Comparison of ENCODE assay signal across 1 cellular context in the genomic region with DNA sequence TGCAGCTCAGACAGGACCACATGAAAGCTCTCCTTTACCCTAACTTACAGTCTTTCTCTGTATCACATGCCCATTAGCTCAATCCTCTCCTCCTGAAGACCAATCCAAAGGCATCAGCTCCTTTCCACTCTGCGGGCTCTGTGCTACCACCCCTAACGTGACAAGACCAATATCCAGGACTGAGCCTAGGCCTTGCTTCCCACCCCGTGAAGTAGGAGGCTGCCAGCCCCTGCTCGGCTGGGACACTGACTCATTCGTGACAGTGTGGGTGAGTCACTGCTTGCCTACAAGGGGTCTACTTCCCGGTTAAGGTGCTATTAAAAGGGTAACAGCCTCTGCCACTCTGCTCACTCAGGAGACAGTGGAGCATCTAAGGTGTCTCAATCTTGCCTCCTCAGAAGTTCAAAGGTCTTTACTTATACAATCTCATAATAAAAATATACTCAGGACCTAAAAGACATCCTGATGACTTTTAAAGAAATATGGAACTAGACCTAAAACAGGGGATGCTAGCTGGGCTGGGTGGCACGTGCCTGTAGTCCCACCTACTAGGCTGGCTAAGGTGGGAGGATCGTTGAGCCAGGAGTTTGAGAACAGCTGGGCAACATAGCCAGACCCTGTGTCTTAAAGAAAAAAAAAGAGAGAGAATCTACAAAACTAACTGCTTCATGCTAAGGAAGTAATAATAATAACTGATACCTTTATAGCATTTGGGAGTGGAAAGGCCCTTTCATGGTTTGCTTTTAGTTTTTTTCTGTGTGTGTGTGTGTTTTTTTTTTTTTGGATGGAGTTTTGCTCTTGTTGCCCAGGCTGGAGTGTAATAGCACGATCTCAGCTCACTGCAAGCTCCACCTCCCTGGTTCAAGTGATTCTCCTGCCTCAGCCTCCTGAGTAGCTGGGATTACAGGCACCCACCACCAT.
A peak's percentile ranks its signal among the peaks of the same experiment; 100 is the strongest.
TF ChIP-seq lines count a peak whose summit lies in the region.

No MANE protein-coding gene starts in this region.

TF ChIP-seq in K562, 482 proteins besides CTCF, POLR2A, EP300 and RAD21 (continued from another document and continues in another):
- TF ChIP-seq, protein P1, sequence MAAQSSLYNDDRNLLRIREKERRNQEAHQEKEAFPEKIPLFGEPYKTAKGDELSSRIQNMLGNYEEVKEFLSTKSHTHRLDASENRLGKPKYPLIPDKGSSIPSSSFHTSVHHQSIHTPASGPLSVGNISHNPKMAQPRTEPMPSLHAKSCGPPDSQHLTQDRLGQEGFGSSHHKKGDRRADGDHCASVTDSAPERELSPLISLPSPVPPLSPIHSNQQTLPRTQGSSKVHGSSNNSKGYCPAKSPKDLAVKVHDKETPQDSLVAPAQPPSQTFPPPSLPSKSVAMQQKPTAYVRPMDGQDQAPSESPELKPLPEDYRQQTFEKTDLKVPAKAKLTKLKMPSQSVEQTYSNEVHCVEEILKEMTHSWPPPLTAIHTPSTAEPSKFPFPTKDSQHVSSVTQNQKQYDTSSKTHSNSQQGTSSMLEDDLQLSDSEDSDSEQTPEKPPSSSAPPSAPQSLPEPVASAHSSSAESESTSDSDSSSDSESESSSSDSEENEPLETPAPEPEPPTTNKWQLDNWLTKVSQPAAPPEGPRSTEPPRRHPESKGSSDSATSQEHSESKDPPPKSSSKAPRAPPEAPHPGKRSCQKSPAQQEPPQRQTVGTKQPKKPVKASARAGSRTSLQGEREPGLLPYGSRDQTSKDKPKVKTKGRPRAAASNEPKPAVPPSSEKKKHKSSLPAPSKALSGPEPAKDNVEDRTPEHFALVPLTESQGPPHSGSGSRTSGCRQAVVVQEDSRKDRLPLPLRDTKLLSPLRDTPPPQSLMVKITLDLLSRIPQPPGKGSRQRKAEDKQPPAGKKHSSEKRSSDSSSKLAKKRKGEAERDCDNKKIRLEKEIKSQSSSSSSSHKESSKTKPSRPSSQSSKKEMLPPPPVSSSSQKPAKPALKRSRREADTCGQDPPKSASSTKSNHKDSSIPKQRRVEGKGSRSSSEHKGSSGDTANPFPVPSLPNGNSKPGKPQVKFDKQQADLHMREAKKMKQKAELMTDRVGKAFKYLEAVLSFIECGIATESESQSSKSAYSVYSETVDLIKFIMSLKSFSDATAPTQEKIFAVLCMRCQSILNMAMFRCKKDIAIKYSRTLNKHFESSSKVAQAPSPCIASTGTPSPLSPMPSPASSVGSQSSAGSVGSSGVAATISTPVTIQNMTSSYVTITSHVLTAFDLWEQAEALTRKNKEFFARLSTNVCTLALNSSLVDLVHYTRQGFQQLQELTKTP (IDR thresholded peaks at IDR 0.05; ENCODE audit: low read depth in 1 of 2, partially characterized antibody in 2 of 2) = no peak
- no peak for TF ChIP-seq CHD2 (IDR thresholded peaks at IDR 0.05; ENCODE audit: low read depth, low read length)
- TF ChIP-seq, protein P2, sequence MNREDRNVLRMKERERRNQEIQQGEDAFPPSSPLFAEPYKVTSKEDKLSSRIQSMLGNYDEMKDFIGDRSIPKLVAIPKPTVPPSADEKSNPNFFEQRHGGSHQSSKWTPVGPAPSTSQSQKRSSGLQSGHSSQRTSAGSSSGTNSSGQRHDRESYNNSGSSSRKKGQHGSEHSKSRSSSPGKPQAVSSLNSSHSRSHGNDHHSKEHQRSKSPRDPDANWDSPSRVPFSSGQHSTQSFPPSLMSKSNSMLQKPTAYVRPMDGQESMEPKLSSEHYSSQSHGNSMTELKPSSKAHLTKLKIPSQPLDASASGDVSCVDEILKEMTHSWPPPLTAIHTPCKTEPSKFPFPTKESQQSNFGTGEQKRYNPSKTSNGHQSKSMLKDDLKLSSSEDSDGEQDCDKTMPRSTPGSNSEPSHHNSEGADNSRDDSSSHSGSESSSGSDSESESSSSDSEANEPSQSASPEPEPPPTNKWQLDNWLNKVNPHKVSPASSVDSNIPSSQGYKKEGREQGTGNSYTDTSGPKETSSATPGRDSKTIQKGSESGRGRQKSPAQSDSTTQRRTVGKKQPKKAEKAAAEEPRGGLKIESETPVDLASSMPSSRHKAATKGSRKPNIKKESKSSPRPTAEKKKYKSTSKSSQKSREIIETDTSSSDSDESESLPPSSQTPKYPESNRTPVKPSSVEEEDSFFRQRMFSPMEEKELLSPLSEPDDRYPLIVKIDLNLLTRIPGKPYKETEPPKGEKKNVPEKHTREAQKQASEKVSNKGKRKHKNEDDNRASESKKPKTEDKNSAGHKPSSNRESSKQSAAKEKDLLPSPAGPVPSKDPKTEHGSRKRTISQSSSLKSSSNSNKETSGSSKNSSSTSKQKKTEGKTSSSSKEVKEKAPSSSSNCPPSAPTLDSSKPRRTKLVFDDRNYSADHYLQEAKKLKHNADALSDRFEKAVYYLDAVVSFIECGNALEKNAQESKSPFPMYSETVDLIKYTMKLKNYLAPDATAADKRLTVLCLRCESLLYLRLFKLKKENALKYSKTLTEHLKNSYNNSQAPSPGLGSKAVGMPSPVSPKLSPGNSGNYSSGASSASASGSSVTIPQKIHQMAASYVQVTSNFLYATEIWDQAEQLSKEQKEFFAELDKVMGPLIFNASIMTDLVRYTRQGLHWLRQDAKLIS (CRISPR knock-in tag; IDR thresholded peaks at IDR 0.05) = no peak
- no peak for TF ChIP-seq DIDO1 (tag; IDR thresholded peaks at IDR 0.05; ENCODE audit: low read depth)
- no peak for TF ChIP-seq RBFOX2 (IDR thresholded peaks at IDR 0.05; ENCODE audit: low read depth, low read length)
- no peak for TF ChIP-seq TRIM24 (IDR thresholded peaks at IDR 0.05)
- TF ChIP-seq ERF (CRISPR knock-in tag; IDR thresholded peaks at IDR 0.05) = no peak
- no peak for TF ChIP-seq ZNF431 (CRISPR knock-in tag; IDR thresholded peaks at IDR 0.05)
- TF ChIP-seq HMGXB4 (CRISPR knock-in tag; IDR thresholded peaks at IDR 0.05) = no peak
- TF ChIP-seq YY1 (IDR thresholded peaks at IDR 0.05; ENCODE audit: borderline replicate concordance in 1 of 3, control insufficient read depth in 1 of 3, extremely low read depth in 1 of 3, insufficient read depth in 3 of 3, insufficient read length in 1 of 3, insufficient replicate concordance in 2 of 3, low read depth in 1 of 3, low read length in 2 of 3) = no peak
- TF ChIP-seq ATF7 (IDR thresholded peaks at IDR 0.05) = 0 out of 2 replicates have a peak, but pooled peaks have one; percentile 10
- TF ChIP-seq TAF1 (IDR thresholded peaks at IDR 0.05; ENCODE audit: control insufficient read depth, extremely low read depth, insufficient read depth, low read length, severe bottlenecking) = no peak
- no peak for TF ChIP-seq NELFE (IDR thresholded peaks at IDR 0.05; ENCODE audit: insufficient read depth, insufficient read length)
- TF ChIP-seq TGIF2 (CRISPR knock-in tag; IDR thresholded peaks at IDR 0.05) = no peak
- TF ChIP-seq SETDB1 (IDR thresholded peaks at IDR 0.05; ENCODE audit: low read length) = no peak
- TF ChIP-seq HMG20A (CRISPR knock-in tag; conservative IDR thresholded peaks at IDR 0.05) = no peak
- TF ChIP-seq FOXP1 (CRISPR knock-in tag; IDR thresholded peaks at IDR 0.05) = no peak
- peak; percentile 10 for TF ChIP-seq RBM25 (IDR thresholded peaks at IDR 0.05; ENCODE audit: low read depth, low read length, severe bottlenecking)
- TF ChIP-seq ZFX (CRISPR knock-in tag; IDR thresholded peaks at IDR 0.05) = peak; percentile 52
- peak; percentile 75; the same call in 1 of the 2 replicates for TF ChIP-seq ZNF121 (CRISPR knock-in tag; conservative IDR thresholded peaks at IDR 0.05)
- peak; percentile 56; the same call in 1 of the 2 replicates for TF ChIP-seq ZBTB7A (IDR thresholded peaks at IDR 0.05; ENCODE audit: borderline replicate concordance, control insufficient read depth, low read depth, low read length)
- TF ChIP-seq PHB (CRISPR knock-in tag; IDR thresholded peaks at IDR 0.05) = no peak
- no peak for TF ChIP-seq ZNF134 (CRISPR knock-in tag; conservative IDR thresholded peaks at IDR 0.05)
- no peak for TF ChIP-seq LCOR (CRISPR knock-in tag; IDR thresholded peaks at IDR 0.05)
- TF ChIP-seq KAT8 (IDR thresholded peaks at IDR 0.05; ENCODE audit: low read depth) = no peak
- no peak for TF ChIP-seq HNRNPL (IDR thresholded peaks at IDR 0.05; ENCODE audit: low read depth, low read length)
- TF ChIP-seq ILK (tag; IDR thresholded peaks at IDR 0.05; ENCODE audit: borderline replicate concordance, low read depth) = no peak
- TF ChIP-seq ZBTB49 (CRISPR knock-in tag; IDR thresholded peaks at IDR 0.05; ENCODE audit: borderline replicate concordance) = no peak
- no peak for TF ChIP-seq HDAC3 (IDR thresholded peaks at IDR 0.05; ENCODE audit: borderline replicate concordance, partially characterized antibody)
- TF ChIP-seq FUS (optimal IDR thresholded peaks at IDR 0.05; ENCODE audit: low read depth, low read length) = no peak
- TF ChIP-seq, protein P3, sequence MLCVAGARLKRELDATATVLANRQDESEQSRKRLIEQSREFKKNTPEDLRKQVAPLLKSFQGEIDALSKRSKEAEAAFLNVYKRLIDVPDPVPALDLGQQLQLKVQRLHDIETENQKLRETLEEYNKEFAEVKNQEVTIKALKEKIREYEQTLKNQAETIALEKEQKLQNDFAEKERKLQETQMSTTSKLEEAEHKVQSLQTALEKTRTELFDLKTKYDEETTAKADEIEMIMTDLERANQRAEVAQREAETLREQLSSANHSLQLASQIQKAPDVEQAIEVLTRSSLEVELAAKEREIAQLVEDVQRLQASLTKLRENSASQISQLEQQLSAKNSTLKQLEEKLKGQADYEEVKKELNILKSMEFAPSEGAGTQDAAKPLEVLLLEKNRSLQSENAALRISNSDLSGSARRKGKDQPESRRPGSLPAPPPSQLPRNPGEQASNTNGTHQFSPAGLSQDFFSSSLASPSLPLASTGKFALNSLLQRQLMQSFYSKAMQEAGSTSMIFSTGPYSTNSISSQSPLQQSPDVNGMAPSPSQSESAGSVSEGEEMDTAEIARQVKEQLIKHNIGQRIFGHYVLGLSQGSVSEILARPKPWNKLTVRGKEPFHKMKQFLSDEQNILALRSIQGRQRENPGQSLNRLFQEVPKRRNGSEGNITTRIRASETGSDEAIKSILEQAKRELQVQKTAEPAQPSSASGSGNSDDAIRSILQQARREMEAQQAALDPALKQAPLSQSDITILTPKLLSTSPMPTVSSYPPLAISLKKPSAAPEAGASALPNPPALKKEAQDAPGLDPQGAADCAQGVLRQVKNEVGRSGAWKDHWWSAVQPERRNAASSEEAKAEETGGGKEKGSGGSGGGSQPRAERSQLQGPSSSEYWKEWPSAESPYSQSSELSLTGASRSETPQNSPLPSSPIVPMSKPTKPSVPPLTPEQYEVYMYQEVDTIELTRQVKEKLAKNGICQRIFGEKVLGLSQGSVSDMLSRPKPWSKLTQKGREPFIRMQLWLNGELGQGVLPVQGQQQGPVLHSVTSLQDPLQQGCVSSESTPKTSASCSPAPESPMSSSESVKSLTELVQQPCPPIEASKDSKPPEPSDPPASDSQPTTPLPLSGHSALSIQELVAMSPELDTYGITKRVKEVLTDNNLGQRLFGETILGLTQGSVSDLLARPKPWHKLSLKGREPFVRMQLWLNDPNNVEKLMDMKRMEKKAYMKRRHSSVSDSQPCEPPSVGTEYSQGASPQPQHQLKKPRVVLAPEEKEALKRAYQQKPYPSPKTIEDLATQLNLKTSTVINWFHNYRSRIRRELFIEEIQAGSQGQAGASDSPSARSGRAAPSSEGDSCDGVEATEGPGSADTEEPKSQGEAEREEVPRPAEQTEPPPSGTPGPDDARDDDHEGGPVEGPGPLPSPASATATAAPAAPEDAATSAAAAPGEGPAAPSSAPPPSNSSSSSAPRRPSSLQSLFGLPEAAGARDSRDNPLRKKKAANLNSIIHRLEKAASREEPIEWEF (CRISPR knock-in tag; IDR thresholded peaks at IDR 0.05) = no peak
